In the genomic region with DNA sequence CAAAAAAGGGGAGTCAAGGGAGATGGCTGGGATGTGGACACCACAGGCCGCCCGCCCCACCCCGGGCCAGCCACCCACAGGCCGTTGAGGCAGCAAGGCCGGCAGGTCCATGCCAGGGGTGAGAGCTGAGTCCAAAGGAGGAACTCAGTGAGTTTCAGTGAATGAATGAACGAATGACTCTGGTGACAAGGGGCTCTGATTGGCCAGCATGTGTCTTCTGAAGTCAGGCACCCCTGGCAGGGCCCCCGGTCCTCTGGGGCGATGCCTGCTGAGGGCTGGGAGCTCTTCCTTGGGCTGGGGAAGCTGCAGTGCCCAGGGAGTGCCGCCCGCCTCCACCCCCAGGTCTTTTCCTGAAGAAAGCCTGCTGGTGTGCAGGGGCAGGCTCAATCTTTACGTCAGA, we compare ENCODE assay signal across 21 cellular contexts.
"Had no signal": no experiment of that assay in that cellular context is flagged by ENCODE, and none has a peak within 500 bp of the region (broad histone marks: within the 10 kb centered on the region; RNA-seq: fewer than 3 reads in every experiment).

No MANE protein-coding gene starts in this region.

- H3K9me3 ChIP-seq: sigmoid colon, stomach, thoracic aorta, transverse colon had no signal

- H3K4me3 ChIP-seq: hepatocyte, neural progenitor cell, sigmoid colon, skin epidermis, stomach, thoracic aorta, transverse colon had no signal

- H3K36me3 ChIP-seq: neural progenitor cell, sigmoid colon, stomach, thoracic aorta, transverse colon had no signal

- FAIRE-seq: colon, endothelial cell of umbilical vein had no signal

- H3K9me3 Mint-ChIP-seq: dendritic cell treated with granulocyte-macrophage colony-stimulating factor and Interleukin-4, amounts not matched to agents 40 ng/mL and 50 ng/mL, for 4 days; endodermal cell; mesothelial cell of epicardium; natural killer cell treated with Interleukin-12 subunit alpha and Interleukin-12 subunit beta and Interleukin-15 and Interleukin-18, amount 100 ng/mL, for 72 hours had no signal

- H3K27ac Mint-ChIP-seq: dendritic cell treated with granulocyte-macrophage colony-stimulating factor and Interleukin-4, amounts not matched to agents 40 ng/mL and 50 ng/mL, for 4 days; endodermal cell; mesothelial cell of epicardium; natural killer cell treated with Interleukin-12 subunit alpha and Interleukin-12 subunit beta and Interleukin-15 and Interleukin-18, amount 100 ng/mL, for 72 hours; neural progenitor cell had no signal

- H3K27me3 ChIP-seq: hepatocyte, sigmoid colon, transverse colon had no signal

- DNase-seq: cerebellar nuclear complex; endodermal cell; erythroblast; foreskin melanocyte; head of caudate nucleus; occipital lobe; sigmoid colon; stimulated activated CD4-positive, alpha-beta T cell treated with anti-CD3 and anti-CD28 coated beads, Interleukin-12 subunit alpha, Interleukin-12 subunit beta, amount 100 ng/mL, for 4 hours; stimulated activated naive CD4-positive, alpha-beta T cell; stomach; substantia nigra; transverse colon had no signal

- H3K27ac ChIP-seq: hepatocyte, neural progenitor cell, sigmoid colon, skin epidermis, stomach, thoracic aorta, transverse colon had no signal

- ATAC-seq: natural killer cell treated with Interleukin-12 subunit alpha and Interleukin-12 subunit beta and Interleukin-15 and Interleukin-18, amount 100 ng/mL, for 72 hours had no signal

- H3K4me3 Mint-ChIP-seq: dendritic cell treated with granulocyte-macrophage colony-stimulating factor and Interleukin-4, amounts not matched to agents 40 ng/mL and 50 ng/mL, for 4 days; endodermal cell; mesothelial cell of epicardium; natural killer cell treated with Interleukin-12 subunit alpha and Interleukin-12 subunit beta and Interleukin-15 and Interleukin-18, amount 100 ng/mL, for 72 hours; neural progenitor cell had no signal

- H3K9ac ChIP-seq: neural progenitor cell had no signal

- H3K36me3 Mint-ChIP-seq: mesothelial cell of epicardium; natural killer cell treated with Interleukin-12 subunit alpha and Interleukin-12 subunit beta and Interleukin-15 and Interleukin-18, amount 100 ng/mL, for 72 hours; neural progenitor cell had no signal
